Comparison of ENCODE assay signal across 1 cellular context in genomic region chr15:48754011-48754410, GRCh38.
TF ChIP-seq lines count a peak whose summit lies in the region.

No MANE protein-coding gene starts in this region.

TF ChIP-seq in HepG2, 621 proteins besides CTCF, POLR2A, EP300 and RAD21 (continued from another document):
- TF ChIP-seq CENPBD1 (CRISPR knock-in tag; IDR thresholded peaks at IDR 0.05; ENCODE audit: borderline replicate concordance, low read depth) (no peak), FUBP1 (CRISPR knock-in tag; IDR thresholded peaks at IDR 0.05; ENCODE audit: borderline replicate concordance) (no peak), ZNF616 (CRISPR knock-in tag; IDR thresholded peaks at IDR 0.05; ENCODE audit: low read depth) (no peak), ZNF570 (CRISPR knock-in tag; IDR thresholded peaks at IDR 0.05; ENCODE audit: borderline replicate concordance) (no peak), PRDM10 (CRISPR knock-in tag; IDR thresholded peaks at IDR 0.05; ENCODE audit: low read depth) (no peak)
